ENCODE assay signal across 10 cellular contexts in genomic region chr6:38110407-38111025, GRCh38.
DNase-seq lines count a peak whose midpoint lies in the region; ATAC-seq lines count a peak whose summit lies in the region.
"Had no signal": no experiment of that assay in that cellular context is flagged by ENCODE, and none has a peak within 500 bp of the region (broad histone marks: within the 10 kb centered on the region; RNA-seq: fewer than 3 reads in every experiment).

No MANE protein-coding gene starts in this region.

- POLR2A ChIA-PET in CD8-positive, alpha-beta memory T cell (lab: Charles Lee) = interaction anchor here (0.6 kb wide), 1 partner anchor 187 kb away, joined by 3 read pairs; no protein-coding TSS in a partner anchor

- H3K36me3 Mint-ChIP-seq in T-helper 17 cell (ENCODE audit: low read depth) = no peaks in the 10 kb centered on the region
- H3K36me3 Mint-ChIP-seq in CD8-positive, alpha-beta memory T cell = peaks cover 0 to 26% (median 13%) of the 10 kb centered on the region in 3 donors

- H3K27ac ChIP-seq in CD8-positive, alpha-beta memory T cell (ENCODE audit: low read depth, low read length) = no peak overlapping the region
- H3K27ac ChIP-seq: body of pancreas had no signal

- ATAC-seq in T-helper 17 cell = no peak
- no peak for ATAC-seq in HG03196 (IDR thresholded peaks at IDR 0.05; ENCODE audit: unreplicated experiment)
- ATAC-seq in HG02840 (IDR thresholded peaks at IDR 0.05; ENCODE audit: low FRiP score, unreplicated experiment) = no peak
- ATAC-seq: body of pancreas had no signal

- DNase-seq in DMS153 (lab: John Stamatoyannopoulos, UW) (peak; percentile 83), NCI-H128 (lab: John Stamatoyannopoulos, UW; ENCODE audit: unreplicated experiment) (peak; percentile 80), T-helper 17 cell (no peak), lung microvascular endothelial cell (ENCODE audit: low read depth in 2 of 2) (peak; percentile 9 to 24), HuH-7.5 (ENCODE audit: low spot score) (no peak)
- no peak for DNase-seq in CD8-positive, alpha-beta memory T cell

- no peaks in the 10 kb centered on the region for H3K27me3 ChIP-seq in CD8-positive, alpha-beta memory T cell (ENCODE audit: insufficient read depth, low read length, poor library complexity, severe bottlenecking)
- H3K27me3 ChIP-seq: body of pancreas had no signal

- no peaks in the 10 kb centered on the region for H3K4me1 ChIP-seq in CD8-positive, alpha-beta memory T cell (ENCODE audit: insufficient read depth, low read length)

- H3K27ac Mint-ChIP-seq in T-helper 17 cell = peak overlapping the region; percentile 37
- H3K27ac Mint-ChIP-seq in CD8-positive, alpha-beta memory T cell = peak overlapping the region in 1 of 8 donors; percentile 53
- H3K27ac Mint-ChIP-seq: memory B cell had no signal

- H3K4me1 Mint-ChIP-seq in T-helper 17 cell = peaks cover 18% of the 10 kb centered on the region
- H3K4me1 Mint-ChIP-seq in CD8-positive, alpha-beta memory T cell = peaks cover 11 to 42% (median 39%) of the 10 kb centered on the region in 3 donors

- no peak overlapping the region for H3K4me3 ChIP-seq in CD8-positive, alpha-beta memory T cell (ENCODE audit: low read length)
- H3K4me3 ChIP-seq: body of pancreas had no signal

- H3K9me3 ChIP-seq in T-helper 17 cell (ENCODE audit: control insufficient read depth, low read length, poor library complexity, severe bottlenecking) = no peaks in the 10 kb centered on the region
- no peaks in the 10 kb centered on the region for H3K9me3 ChIP-seq in CD8-positive, alpha-beta memory T cell (ENCODE audit: low read length)
- H3K9me3 ChIP-seq: body of pancreas had no signal

- no peaks in the 10 kb centered on the region for H3K36me3 ChIP-seq in CD8-positive, alpha-beta memory T cell (ENCODE audit: insufficient read depth, low read length)

- H3K27me3 Mint-ChIP-seq in T-helper 17 cell = no peaks in the 10 kb centered on the region
- H3K27me3 Mint-ChIP-seq in CD8-positive, alpha-beta memory T cell = no peaks in the 10 kb centered on the region
- H3K27me3 Mint-ChIP-seq: memory B cell had no signal

- CTCF ChIA-PET in CD8-positive, alpha-beta memory T cell (lab: Charles Lee) = interaction anchor here (1.7 kb wide), 1 partner anchor 9 kb away, joined by 3 read pairs; no protein-coding TSS in a partner anchor

- no peaks in the 10 kb centered on the region for H3K9me3 Mint-ChIP-seq in CD8-positive, alpha-beta memory T cell
- H3K9me3 Mint-ChIP-seq: memory B cell had no signal

- no peak overlapping the region for H3K4me3 Mint-ChIP-seq in T-helper 17 cell
- no peak overlapping the region for H3K4me3 Mint-ChIP-seq in CD8-positive, alpha-beta memory T cell
- H3K4me3 Mint-ChIP-seq: memory B cell had no signal

Comparison
In these comparisons a context has a peak if more than half of its experiments do, and no peak if none do; other contexts are left out.
1. DNase-seq: peak in DMS153 (single experiment), NCI-H128 (single experiment) and lung microvascular endothelial cell (2 of 2); none in T-helper 17 cell (0 of 3), CD8-positive, alpha-beta memory T cell (0 of 5) and HuH-7.5 (single experiment).